ENCODE assay signal across 24 cellular contexts in the genomic region with DNA sequence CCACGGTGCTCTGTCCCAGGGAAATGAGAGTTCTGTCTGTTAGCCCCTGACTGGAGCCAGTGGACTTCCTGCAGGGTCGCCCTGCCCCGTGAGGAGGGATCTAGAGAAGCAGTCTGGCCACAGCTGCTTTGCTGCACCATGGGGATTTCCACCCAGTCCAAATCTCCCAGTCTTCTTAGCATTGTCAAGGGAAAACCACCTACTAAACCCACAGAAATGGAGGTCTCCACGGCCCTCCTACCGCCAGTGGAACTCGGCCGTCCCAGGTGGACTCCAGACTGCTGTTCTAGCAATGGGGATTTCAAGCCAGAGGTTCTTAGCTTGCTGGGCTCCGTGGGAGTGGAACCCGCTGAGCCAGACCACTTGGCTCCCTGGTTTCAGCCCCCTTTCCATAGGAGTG.
"Had no signal": no experiment of that assay in that cellular context is flagged by ENCODE, and none has a peak within 500 bp of the region (broad histone marks: within the 10 kb centered on the region; RNA-seq: fewer than 3 reads in every experiment).

No MANE protein-coding gene starts in this region.

- FAIRE-seq: HTR-8/SVneo, K562, RCC 7860 had no signal

- H3K27me3 Mint-ChIP-seq: IgD-negative memory B cell had no signal

- H3K27ac ChIP-seq: HL-60, KMS-11 had no signal

- H3K4me1 Mint-ChIP-seq: IgD-negative memory B cell had no signal

- H3K4me3 Mint-ChIP-seq: IgD-negative memory B cell had no signal

- ATAC-seq: K562 had no signal

- H3K27ac Mint-ChIP-seq: IgD-negative memory B cell had no signal

- H3K9me3 ChIP-seq: SK-N-SH had no signal

- H3K36me3 Mint-ChIP-seq: IgD-negative memory B cell had no signal

- H3K9ac ChIP-seq: KMS-11, SK-N-SH had no signal

- DNase-seq: Kasumi-1, MM.1S, NCI-H1092 treated with DMSO at 0.1 percent for 48 hours, NCI-H1436, NCI-H187, NCI-H2029, NCI-H2081 treated with DMSO at 0.1 percent for 48 hours, NCI-H2171, NCI-H226, NCI-H446, NCI-H510A, NCI-H524 treated with DMSO at 0.1 percent for 48 hours, NCI-H69, NCI-H774, RPMI8226, SHP77, SK-N-SH, SW 1271 had no signal

- H3K4me3 ChIP-seq: K562 had no signal
